In the genomic region with DNA sequence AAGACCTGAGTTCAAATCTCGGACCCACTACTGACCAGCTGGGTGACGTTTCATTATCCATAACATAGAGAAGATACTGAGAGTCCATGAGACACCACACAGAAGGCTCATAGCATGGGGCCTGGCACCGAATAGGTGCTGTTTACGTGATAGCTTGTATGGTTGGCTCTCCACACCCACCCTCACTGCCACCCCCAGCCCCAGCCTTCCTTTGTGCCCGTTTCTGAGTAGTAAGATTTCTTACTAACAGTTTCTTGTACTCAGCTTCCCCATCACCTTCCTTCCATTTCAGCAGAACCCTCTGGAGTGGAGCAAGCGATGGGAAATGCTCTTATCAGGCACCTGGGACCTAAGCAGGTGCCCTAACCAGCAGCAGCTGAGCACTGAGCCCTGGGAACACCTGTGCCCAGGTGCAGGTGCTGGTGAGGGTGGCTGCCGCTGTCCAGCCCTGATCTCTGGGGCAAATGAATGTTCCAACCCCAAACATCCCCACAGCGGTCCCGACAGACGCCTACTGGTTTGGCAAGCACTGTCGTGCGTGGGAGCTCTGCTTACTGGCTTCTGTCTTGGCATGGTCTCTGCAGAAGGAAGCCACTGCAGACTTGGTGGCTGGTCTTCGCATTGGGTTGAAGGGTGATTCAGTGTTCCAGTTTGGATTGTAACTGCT, we compare ENCODE assay signal across 22 cellular contexts.
"Had no signal": no experiment of that assay in that cellular context is flagged by ENCODE, and none has a peak within 500 bp of the region (broad histone marks: within the 10 kb centered on the region; RNA-seq: fewer than 3 reads in every experiment).

No MANE protein-coding gene starts in this region.

- H3K9me3 ChIP-seq: left ventricle myocardium inferior, neutrophil, thoracic aorta, vagina had no signal

- H3K4me1 ChIP-seq: vagina had no signal

- H3K36me3 ChIP-seq: left ventricle myocardium inferior, neutrophil, thoracic aorta, vagina had no signal

- H3K27me3 ChIP-seq: neutrophil, vagina had no signal

- DNase-seq: activated CD4-positive, alpha-beta T cell treated with anti-CD3 and anti-CD28 coated beads for 4 hours; activated CD4-positive, alpha-beta T cell treated with anti-CD3 and anti-CD28 coated beads, Interleukin-2, amount 50 U/mL, for 48 hours; activated CD4-positive, CD25-positive, alpha-beta regulatory T cell; activated effector memory CD4-positive, alpha-beta T cell treated with Interleukin-2 at 50 U/mL for 16 hours; activated naive CD4-positive, alpha-beta T cell treated with anti-CD3 and anti-CD28 coated beads for 36 hours; activated naive CD8-positive, alpha-beta T cell treated with anti-CD3 and anti-CD28 coated beads, Interleukin-2, amount 10 ng/mL, durations not matched to agents 7 days and 5 days; activated T-cell treated with anti-CD3 and anti-CD28 coated beads, Interleukin-2, amount 50 U/mL, for 72 hours; amniotic stem cell; cerebellar nuclear complex; cortex of kidney; effector CD4-positive, alpha-beta T cell; immature natural killer cell; left ventricle myocardium inferior; retina; stimulated activated CD4-positive, alpha-beta T cell treated with anti-CD3 and anti-CD28 coated beads, Interleukin-2, amount 100 ng/mL, for 48 hours; stimulated activated CD8-positive, alpha-beta memory T cell treated with anti-CD3 and anti-CD28 coated beads, Interleukin-4, amount 100 ng/mL, for 48 hours; stimulated activated naive CD4-positive, alpha-beta T cell had no signal

- H3K27ac ChIP-seq: left ventricle myocardium inferior, neutrophil, thoracic aorta, vagina had no signal

- ATAC-seq: activated T-cell treated with anti-CD3 and anti-CD28 coated beads, Interleukin-2, amount 50 U/mL, for 72 hours had no signal

- FAIRE-seq: bronchial epithelial cell, endometrium had no signal

- H3K4me3 ChIP-seq: left ventricle myocardium inferior, thoracic aorta, vagina had no signal
